Comparison of ENCODE assay signal across 8 cellular contexts in genomic region chr2:119544075-119545031, GRCh38. TPM values are rescaled to one million over a fixed set of nuclear protein-coding genes. Genes with fewer than 3 reads are reported as not detected.
DNase-seq lines count a peak whose midpoint lies in the region; ATAC-seq and TF ChIP-seq lines count a peak whose summit lies in the region.

Gene CFAP221 (plus strand): TSS chr2:119544449. CDS start chr2:119546132, 1,683 bp downstream.

- no peaks in the 10 kb centered on the region for H3K9me3 ChIP-seq in skeletal muscle tissue (ENCODE audit: control insufficient read depth in 3 of 3, low read length in 3 of 3)

- peak within 1 kb of the TSS; percentile 39 for H3K4me2 ChIP-seq in KMS-11

- H3K4me3 ChIP-seq in KMS-11 (IDR thresholded peaks at IDR 0.05; ENCODE audit: insufficient read depth, low read depth, low read length) (no peak within 1 kb of the TSS), cardiac fibroblast (replicated peaks in 1 of 2; ENCODE audit: low read depth in 2 of 2, low read length in 2 of 2) (peak within 1 kb of the TSS; percentile 57 to 59), skeletal muscle tissue (ENCODE audit: low read length in 3 of 3) (peak within 1 kb of the TSS; percentile 73 to 80 (median 74))

- TF ChIP-seq CTCF in KMS-11 (conservative IDR thresholded peaks at IDR 0.05; ENCODE audit: low read depth, low read length) (no peak), cardiac fibroblast (IDR thresholded peaks at IDR 0.05; ENCODE audit: low read depth, low read length) (no peak)

- H3K27me3 Mint-ChIP-seq in T-helper 1 cell treated with Interleukin-12 subunit alpha and Interleukin-12 subunit beta and Interleukin-4 antibody, amounts not matched to agents 30 μg/mL and 1 μg/mL, for 36 hours (ENCODE audit: low read depth) = peaks cover 48% of the 10 kb centered on the region

- H3K27me3 ChIP-seq in KMS-11 (ENCODE audit: insufficient read depth, low read depth) = no peaks in the 10 kb centered on the region
- peaks cover 0 to 7% (median 0%) of the 10 kb centered on the region in 3 donors for H3K27me3 ChIP-seq in skeletal muscle tissue (ENCODE audit: control insufficient read depth in 3 of 3, insufficient read depth in 3 of 3, low read length in 3 of 3)

- peak; percentile 88 for ATAC-seq in GM21390 (IDR thresholded peaks at IDR 0.05; ENCODE audit: unreplicated experiment)
- ATAC-seq in HG03095 (IDR thresholded peaks at IDR 0.05; ENCODE audit: unreplicated experiment) = no peak

- no peaks in the 10 kb centered on the region for H3K4me1 ChIP-seq in KMS-11 (ENCODE audit: low read depth, poor library complexity, severe bottlenecking)
- H3K4me1 ChIP-seq in skeletal muscle tissue (ENCODE audit: control insufficient read depth in 3 of 3, insufficient read depth in 3 of 3, low read length in 3 of 3) = peaks cover 3 to 9% (median 4%) of the 10 kb centered on the region in 3 donors

- no peaks in the 10 kb centered on the region for H3K79me2 ChIP-seq in KMS-11 (ENCODE audit: insufficient read depth, low read depth)

- H3K36me3 ChIP-seq in KMS-11 (ENCODE audit: insufficient read depth) = no peaks in the 10 kb centered on the region
- no peaks in the 10 kb centered on the region for H3K36me3 ChIP-seq in skeletal muscle tissue (ENCODE audit: control insufficient read depth in 3 of 3, insufficient read depth in 3 of 3, low read length in 3 of 3)

- no peak within 1 kb of the TSS for H3K27ac ChIP-seq in KMS-11
- H3K27ac ChIP-seq in skeletal muscle tissue (ENCODE audit: low read depth, low read length) = no peak within 1 kb of the TSS

- H3K27ac Mint-ChIP-seq in T-helper 1 cell treated with Interleukin-12 subunit alpha and Interleukin-12 subunit beta and Interleukin-4 antibody, amounts not matched to agents 30 μg/mL and 1 μg/mL, for 36 hours = no peak within 1 kb of the TSS

- DNase-seq in COR-L47 (lab: John Stamatoyannopoulos, UW) = peak; percentile 60
- DNase-seq in cardiac fibroblast (ENCODE audit: low read depth in 2 of 2) = peak; percentile 73 to 74
- DNase-seq in iris pigment epithelial cell (ENCODE audit: low read depth) = peak; percentile 76

- H2AFZ ChIP-seq in KMS-11 (ENCODE audit: low read depth) = peak within 1 kb of the TSS; percentile 61

- H3K4me3 Mint-ChIP-seq in T-helper 1 cell treated with Interleukin-12 subunit alpha and Interleukin-12 subunit beta and Interleukin-4 antibody, amounts not matched to agents 30 μg/mL and 1 μg/mL, for 36 hours = peak within 1 kb of the TSS; percentile 50

- no peaks in the 10 kb centered on the region for H3K9me3 Mint-ChIP-seq in T-helper 1 cell treated with Interleukin-12 subunit alpha and Interleukin-12 subunit beta and Interleukin-4 antibody, amounts not matched to agents 30 μg/mL and 1 μg/mL, for 36 hours

- H3K9ac ChIP-seq in KMS-11 = peak within 1 kb of the TSS; percentile 53; the same call in 1 of the 2 replicates
- H3K9ac ChIP-seq in skeletal muscle tissue (ENCODE audit: low read depth in 1 of 3, low read length in 3 of 3) = peak within 1 kb of the TSS; percentile 57 to 77 (median 59)

- H4K20me1 ChIP-seq in KMS-11 (ENCODE audit: insufficient read depth) = no peaks in the 10 kb centered on the region

- H3K36me3 Mint-ChIP-seq in T-helper 1 cell treated with Interleukin-12 subunit alpha and Interleukin-12 subunit beta and Interleukin-4 antibody, amounts not matched to agents 30 μg/mL and 1 μg/mL, for 36 hours (ENCODE audit: low read depth) = no peaks in the 10 kb centered on the region

- no peaks in the 10 kb centered on the region for H3K4me1 Mint-ChIP-seq in T-helper 1 cell treated with Interleukin-12 subunit alpha and Interleukin-12 subunit beta and Interleukin-4 antibody, amounts not matched to agents 30 μg/mL and 1 μg/mL, for 36 hours (ENCODE audit: low read depth)

RNA-seq across cellular contexts. Expression of gene CFAP221, which starts in this region (rescaled TPM):
- 1.0 TPM for total RNA-seq in skeletal muscle tissue
